ENCODE assay signal across 12 cellular contexts in the genomic region with DNA sequence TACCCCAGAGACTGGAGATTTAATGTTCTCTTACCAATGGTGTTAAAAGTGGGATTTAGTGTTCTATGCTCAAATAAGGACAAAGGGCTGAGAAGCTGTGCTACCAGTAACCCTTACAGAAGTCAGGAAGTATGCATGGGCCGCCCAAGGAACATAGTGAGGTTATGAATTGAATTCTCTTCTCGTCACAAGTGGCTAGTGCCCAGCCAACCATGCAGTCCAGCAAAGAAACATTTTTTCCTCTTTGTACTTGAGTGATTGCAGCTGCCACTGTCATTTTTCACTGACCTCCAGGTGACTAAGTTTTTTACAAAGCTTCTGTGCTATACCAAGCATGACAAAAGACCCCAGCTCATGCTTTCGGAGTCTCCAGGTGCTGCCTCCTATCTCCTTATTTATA.
DNase-seq lines count a peak whose midpoint lies in the region; ATAC-seq and TF ChIP-seq lines count a peak whose summit lies in the region.
"Had no signal": no experiment of that assay in that cellular context is flagged by ENCODE, and none has a peak within 500 bp of the region (broad histone marks: within the 10 kb centered on the region; RNA-seq: fewer than 3 reads in every experiment).

No MANE protein-coding gene starts in this region.

- no peak overlapping the region for H3K4me2 ChIP-seq in fibroblast of lung (ENCODE audit: extremely low read depth, insufficient read depth, low read length)

- DNase-seq in GM06990 (ENCODE audit: extremely low read depth, insufficient read length) (peak; percentile 66), fibroblast of lung (ENCODE audit: low read depth in 2 of 2) (peak; percentile 64 to 80), mesenteric fat pad (ENCODE audit: low spot score) (no peak), glutamatergic neuron (no peak), vagina (ENCODE audit: extremely low spot score in 2 of 2) (no peak)
- no peak for DNase-seq in CD8-positive, alpha-beta T cell
- DNase-seq: CD4-positive, alpha-beta memory T cell had no signal

- H3K27me3 Mint-ChIP-seq in CD8-positive, alpha-beta T cell (ENCODE audit: low read depth): peaks cover 8% of the 10 kb centered on the region
- no peaks in the 10 kb centered on the region for H3K27me3 Mint-ChIP-seq in glutamatergic neuron (ENCODE audit: unreplicated experiment)
- H3K27me3 Mint-ChIP-seq: CD4-positive, alpha-beta memory T cell; stimulated activated memory B cell treated with anti-CD40 and anti-IgM and Interleukin-4, amounts not matched to agents 10 μg/mL and 1 μg/mL and 100 μg/mL, for 72 hours had no signal

- H2AFZ ChIP-seq in fibroblast of lung (ENCODE audit: low read length): no peak overlapping the region

- CTCF ChIA-PET in CD8-positive, alpha-beta T cell (lab: Charles Lee): no interaction called here

- H3K9me3 ChIP-seq in fibroblast of lung (ENCODE audit: control insufficient read depth, insufficient read depth, low read depth, low read length) (no peaks in the 10 kb centered on the region), vagina (no peaks in the 10 kb centered on the region)
- no peaks in the 10 kb centered on the region for H3K9me3 ChIP-seq in CD8-positive, alpha-beta T cell (ENCODE audit: low read length)

- intact Hi-C loops in CD8-positive, alpha-beta T cell (cut with DNase I, micrococcal nuclease): no loop called here
- intact Hi-C loops in vagina (cut with DNase I): no loop called here

- H3K79me2 ChIP-seq in fibroblast of lung (ENCODE audit: control insufficient read depth, insufficient read depth, low read length): no peaks in the 10 kb centered on the region

- H3K4me1 ChIP-seq in fibroblast of lung (ENCODE audit: control insufficient read depth, extremely low read depth, insufficient read depth, low read length) (no peaks in the 10 kb centered on the region), vagina (no peaks in the 10 kb centered on the region)
- no peaks in the 10 kb centered on the region for H3K4me1 ChIP-seq in CD8-positive, alpha-beta T cell (ENCODE audit: insufficient read depth, low read length)

- ATAC-seq in GM19468 (IDR thresholded peaks at IDR 0.05; ENCODE audit: extremely low read depth, unreplicated experiment): peak; percentile 61
- ATAC-seq in HG03108 (IDR thresholded peaks at IDR 0.05; ENCODE audit: unreplicated experiment): peak; percentile 97
- no peak for ATAC-seq in CD8-positive, alpha-beta T cell
- ATAC-seq: stimulated activated memory B cell treated with anti-CD40 and anti-IgM and Interleukin-4, amounts not matched to agents 10 μg/mL and 1 μg/mL and 100 μg/mL, for 72 hours had no signal

- H3K4me3 ChIP-seq in GM06990 (replicated peaks; ENCODE audit: low read depth, low read length) (no peak overlapping the region), fibroblast of lung (replicated peaks in 1 of 4; ENCODE audit: control extremely low read depth in 1 of 4, insufficient read depth in 1 of 4, low read depth in 3 of 4, low read length in 4 of 4) (no peak overlapping the region), vagina (no peak overlapping the region)
- no peak overlapping the region for H3K4me3 ChIP-seq in CD8-positive, alpha-beta T cell (ENCODE audit: low read depth, low read length)

- H3K27ac ChIP-seq in fibroblast of lung (ENCODE audit: insufficient read depth, low read length) (no peak overlapping the region), vagina (no peak overlapping the region)
- no peak overlapping the region for H3K27ac ChIP-seq in CD8-positive, alpha-beta T cell (ENCODE audit: low read depth, low read length)
- H3K27ac ChIP-seq: epithelial cell of prostate had no signal

- H3K27ac Mint-ChIP-seq in CD8-positive, alpha-beta T cell: no peak overlapping the region
- H3K27ac Mint-ChIP-seq in glutamatergic neuron (ENCODE audit: unreplicated experiment): no peak overlapping the region
- H3K27ac Mint-ChIP-seq: CD4-positive, alpha-beta memory T cell; stimulated activated memory B cell treated with anti-CD40 and anti-IgM and Interleukin-4, amounts not matched to agents 10 μg/mL and 1 μg/mL and 100 μg/mL, for 72 hours had no signal

- no peaks in the 10 kb centered on the region for H3K9me3 Mint-ChIP-seq in CD8-positive, alpha-beta T cell
- H3K9me3 Mint-ChIP-seq in glutamatergic neuron (ENCODE audit: unreplicated experiment): no peaks in the 10 kb centered on the region
- H3K9me3 Mint-ChIP-seq: neural crest cell; stimulated activated memory B cell treated with anti-CD40 and anti-IgM and Interleukin-4, amounts not matched to agents 10 μg/mL and 1 μg/mL and 100 μg/mL, for 72 hours had no signal

- no peak overlapping the region for H3K9ac ChIP-seq in fibroblast of lung (ENCODE audit: insufficient read depth, low read length)

- H3K4me1 Mint-ChIP-seq in CD8-positive, alpha-beta T cell (ENCODE audit: low read depth): no peaks in the 10 kb centered on the region
- no peaks in the 10 kb centered on the region for H3K4me1 Mint-ChIP-seq in glutamatergic neuron (ENCODE audit: low read depth, unreplicated experiment)
- H3K4me1 Mint-ChIP-seq: CD4-positive, alpha-beta memory T cell; neural crest cell; stimulated activated memory B cell treated with anti-CD40 and anti-IgM and Interleukin-4, amounts not matched to agents 10 μg/mL and 1 μg/mL and 100 μg/mL, for 72 hours had no signal

- POLR2A ChIA-PET in CD8-positive, alpha-beta T cell (lab: Charles Lee): no interaction called here

- no peak for TF ChIP-seq CTCF in GM06990 (IDR thresholded peaks at IDR 0.05; ENCODE audit: insufficient read depth, low read length, poor library complexity, severe bottlenecking)
- no peak for TF ChIP-seq CTCF in fibroblast of lung (conservative IDR thresholded peaks at IDR 0.05 in 1 of 2, IDR thresholded peaks at IDR 0.05 in 1 of 2; ENCODE audit: low read depth in 1 of 2, low read length in 2 of 2)
- no peak for TF ChIP-seq CTCF in CD8-positive, alpha-beta T cell (IDR thresholded peaks at IDR 0.05)
- TF ChIP-seq CTCF in glutamatergic neuron (IDR thresholded peaks at IDR 0.05; ENCODE audit: partially characterized antibody, unreplicated experiment): no peak
- no peak for TF ChIP-seq CTCF in vagina (IDR thresholded peaks at IDR 0.05)

- H4K20me1 ChIP-seq in fibroblast of lung (ENCODE audit: control insufficient read depth, extremely low read depth, insufficient read depth, low read length): no peaks in the 10 kb centered on the region

- no peak for TF ChIP-seq POLR2A in vagina (IDR thresholded peaks at IDR 0.05)

- H3K36me3 ChIP-seq in GM06990 (ENCODE audit: control insufficient read depth, insufficient read depth, low read length) (no peaks in the 10 kb centered on the region), fibroblast of lung (ENCODE audit: control insufficient read depth, insufficient read depth, low read length) (no peaks in the 10 kb centered on the region), vagina (no peaks in the 10 kb centered on the region)
- H3K36me3 ChIP-seq in CD8-positive, alpha-beta T cell (ENCODE audit: insufficient read depth, low read length): no peaks in the 10 kb centered on the region

- H3K27me3 ChIP-seq in GM06990 (replicated peaks; ENCODE audit: control insufficient read depth, insufficient read depth, low read length) (no peaks in the 10 kb centered on the region), fibroblast of lung (ENCODE audit: control insufficient read depth, insufficient read depth, low read length) (no peaks in the 10 kb centered on the region), vagina (no peaks in the 10 kb centered on the region)
- H3K27me3 ChIP-seq in CD8-positive, alpha-beta T cell (ENCODE audit: insufficient read depth, low read length): no peaks in the 10 kb centered on the region

- H3K4me3 Mint-ChIP-seq in CD8-positive, alpha-beta T cell: no peak overlapping the region
- no peak overlapping the region for H3K4me3 Mint-ChIP-seq in glutamatergic neuron (ENCODE audit: unreplicated experiment)
- H3K4me3 Mint-ChIP-seq: CD4-positive, alpha-beta memory T cell; neural crest cell; stimulated activated memory B cell treated with anti-CD40 and anti-IgM and Interleukin-4, amounts not matched to agents 10 μg/mL and 1 μg/mL and 100 μg/mL, for 72 hours had no signal

- no peaks in the 10 kb centered on the region for H3K36me3 Mint-ChIP-seq in CD8-positive, alpha-beta T cell
- no peaks in the 10 kb centered on the region for H3K36me3 Mint-ChIP-seq in glutamatergic neuron (ENCODE audit: unreplicated experiment)
- H3K36me3 Mint-ChIP-seq: CD4-positive, alpha-beta memory T cell; stimulated activated memory B cell treated with anti-CD40 and anti-IgM and Interleukin-4, amounts not matched to agents 10 μg/mL and 1 μg/mL and 100 μg/mL, for 72 hours had no signal

Comparison
In these comparisons a context has a peak if more than half of its experiments do, and no peak if none do; other contexts are left out.
1. DNase-seq: peak in GM06990 (single experiment) and fibroblast of lung (2 of 2); none in mesenteric fat pad (single experiment), CD8-positive, alpha-beta T cell (0 of 7), glutamatergic neuron (single experiment) and vagina (0 of 2).